7 cellular contexts compared by ENCODE assay signal in the genomic region with DNA sequence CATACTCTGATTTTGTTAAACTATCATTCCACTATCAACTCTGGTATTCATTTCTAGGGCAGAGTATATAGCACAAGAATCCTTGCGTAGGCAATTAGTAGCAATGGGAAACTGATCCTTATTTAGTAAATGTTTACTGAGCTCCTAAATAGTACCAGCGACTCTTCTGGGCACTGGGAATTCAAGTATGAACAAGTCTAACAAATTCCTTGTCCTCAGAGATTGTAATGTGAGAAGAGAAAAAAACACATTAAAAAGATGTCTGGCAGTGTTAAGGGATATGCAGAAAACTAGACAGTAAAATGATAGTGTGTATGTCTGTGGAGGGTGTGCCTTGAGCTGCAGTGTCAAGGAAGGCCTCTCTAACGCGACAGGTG.
DNase-seq lines count a peak whose midpoint lies in the region; ATAC-seq, FAIRE-seq and TF ChIP-seq lines count a peak whose summit lies in the region.

No MANE protein-coding gene starts in this region.

- H3K36me3 ChIP-seq in WERI-Rb-1: peaks cover 21% of the 10 kb centered on the region

- H3K27ac ChIP-seq in WERI-Rb-1: no peak overlapping the region

- no peak for FAIRE-seq in RCC 7860 (lab: Jason Lieb, UNC)

- TF ChIP-seq CTCF in WERI-Rb-1 (IDR thresholded peaks at IDR 0.05; ENCODE audit: low read depth, low read length): no peak

- no peaks in the 10 kb centered on the region for H3K9me3 Mint-ChIP-seq in stimulated activated memory B cell treated with anti-CD40 and anti-IgM and Interleukin-4, amounts not matched to agents 10 μg/mL and 1 μg/mL and 100 μg/mL, for 72 hours

- peak; percentile 2 for ATAC-seq in HG02840 (IDR thresholded peaks at IDR 0.05; ENCODE audit: low FRiP score, unreplicated experiment)
- ATAC-seq in stimulated activated memory B cell treated with anti-CD40 and anti-IgM and Interleukin-4, amounts not matched to agents 10 μg/mL and 1 μg/mL and 100 μg/mL, for 72 hours: no peak
- no peak for ATAC-seq in HG03175 (IDR thresholded peaks at IDR 0.05; ENCODE audit: unreplicated experiment)

- peak overlapping the region; percentile 96 for H3K4me3 Mint-ChIP-seq in stimulated activated memory B cell treated with anti-CD40 and anti-IgM and Interleukin-4, amounts not matched to agents 10 μg/mL and 1 μg/mL and 100 μg/mL, for 72 hours

- H3K27me3 ChIP-seq in WERI-Rb-1 (ENCODE audit: insufficient read depth, low read depth, severe bottlenecking): no peaks in the 10 kb centered on the region

- H3K27ac Mint-ChIP-seq in stimulated activated memory B cell treated with anti-CD40 and anti-IgM and Interleukin-4, amounts not matched to agents 10 μg/mL and 1 μg/mL and 100 μg/mL, for 72 hours: peak overlapping the region; percentile 89

- peaks cover 11% of the 10 kb centered on the region for H3K36me3 Mint-ChIP-seq in stimulated activated memory B cell treated with anti-CD40 and anti-IgM and Interleukin-4, amounts not matched to agents 10 μg/mL and 1 μg/mL and 100 μg/mL, for 72 hours

- no peaks in the 10 kb centered on the region for H3K9me3 ChIP-seq in WERI-Rb-1 (ENCODE audit: severe bottlenecking)

- no peak for DNase-seq in WERI-Rb-1
- peak; percentile 18 for DNase-seq in hepatic stellate cell (ENCODE audit: low spot score)
- DNase-seq in RCC 7860 (ENCODE audit: low spot score): no peak
- DNase-seq in anterior cingulate cortex (lab: John Stamatoyannopoulos, UW): no peak

- peaks cover 61% of the 10 kb centered on the region for H3K4me1 Mint-ChIP-seq in stimulated activated memory B cell treated with anti-CD40 and anti-IgM and Interleukin-4, amounts not matched to agents 10 μg/mL and 1 μg/mL and 100 μg/mL, for 72 hours

- peak overlapping the region; percentile 97 for H3K4me3 ChIP-seq in WERI-Rb-1 (ENCODE audit: low read depth, low read length)

- no peaks in the 10 kb centered on the region for H3K27me3 Mint-ChIP-seq in stimulated activated memory B cell treated with anti-CD40 and anti-IgM and Interleukin-4, amounts not matched to agents 10 μg/mL and 1 μg/mL and 100 μg/mL, for 72 hours
